1 cellular context compared by ENCODE assay signal in the genomic region with DNA sequence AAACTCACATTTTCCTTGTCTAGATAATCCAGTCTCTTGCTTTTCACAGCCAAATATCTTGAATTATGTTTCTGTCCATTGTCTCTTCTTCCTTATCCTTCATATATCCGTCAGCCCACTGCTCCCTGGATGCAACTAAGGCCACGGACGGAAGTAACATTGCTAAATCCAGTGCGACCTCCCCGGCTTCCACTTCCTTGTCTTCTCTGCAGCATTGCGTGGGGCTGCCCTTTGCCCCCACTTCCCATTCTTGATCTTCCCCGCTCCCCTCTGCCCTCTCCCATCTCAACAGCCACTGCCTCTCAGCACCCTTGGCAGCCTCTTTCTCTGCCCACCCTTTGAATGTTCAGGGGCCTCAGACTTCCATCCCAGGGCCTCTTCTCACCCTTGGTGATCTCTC.
TF ChIP-seq lines count a peak whose summit lies in the region.

No MANE protein-coding gene starts in this region.

TF ChIP-seq in HepG2, 621 proteins besides CTCF, POLR2A, EP300 and RAD21 (continued from another document):
- TF ChIP-seq, protein P1, sequence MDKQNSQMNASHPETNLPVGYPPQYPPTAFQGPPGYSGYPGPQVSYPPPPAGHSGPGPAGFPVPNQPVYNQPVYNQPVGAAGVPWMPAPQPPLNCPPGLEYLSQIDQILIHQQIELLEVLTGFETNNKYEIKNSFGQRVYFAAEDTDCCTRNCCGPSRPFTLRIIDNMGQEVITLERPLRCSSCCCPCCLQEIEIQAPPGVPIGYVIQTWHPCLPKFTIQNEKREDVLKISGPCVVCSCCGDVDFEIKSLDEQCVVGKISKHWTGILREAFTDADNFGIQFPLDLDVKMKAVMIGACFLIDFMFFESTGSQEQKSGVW (CRISPR knock-in tag; IDR thresholded peaks at IDR 0.05; ENCODE audit: borderline replicate concordance) = no peak
- TF ChIP-seq ZSCAN12 (CRISPR knock-in tag; IDR thresholded peaks at IDR 0.05) = no peak
